Comparison of ENCODE assay signal across 16 cellular contexts in the genomic region with DNA sequence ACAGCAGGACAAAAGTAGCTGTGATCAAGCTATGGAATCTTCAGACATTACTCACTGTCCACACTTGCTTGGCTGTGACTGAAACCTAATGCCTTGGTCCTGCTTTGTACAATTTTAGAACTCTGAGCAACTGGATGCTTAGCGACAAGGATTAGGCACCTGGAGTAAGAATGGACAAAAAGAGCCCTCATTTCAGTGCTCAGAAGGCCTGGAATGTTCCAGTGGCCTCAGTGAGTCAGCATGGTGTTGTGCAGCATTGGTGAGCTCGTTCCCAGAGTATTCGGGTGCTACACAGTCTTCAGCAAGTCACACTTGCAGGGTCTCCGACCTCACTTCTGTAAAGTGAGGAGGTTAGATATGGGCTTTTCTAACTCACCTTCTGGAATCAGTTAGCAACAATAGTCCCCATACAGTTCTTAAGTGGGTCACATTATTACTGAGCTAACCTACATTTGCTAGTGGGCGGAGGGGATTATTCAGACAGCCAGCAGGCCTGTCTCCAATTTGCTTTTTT.
A peak's percentile ranks its signal among the peaks of the same experiment; 100 is the strongest.
DNase-seq lines count a peak whose midpoint lies in the region; ATAC-seq and TF ChIP-seq lines count a peak whose summit lies in the region.
"Had no signal": no experiment of that assay in that cellular context is flagged by ENCODE, and none has a peak within 500 bp of the region (broad histone marks: within the 10 kb centered on the region; RNA-seq: fewer than 3 reads in every experiment).

No MANE protein-coding gene starts in this region.

- no peak overlapping the region for H2BK5ac ChIP-seq in trophoblast cell (ENCODE audit: low read depth, low read length, poor library complexity)

- no CpG with 5 or more reads among the region's 5 CpGs for WGBS in trophoblast cell (ENCODE audit: extremely low coverage, insufficient coverage, insufficient read length)

- H3K9ac ChIP-seq in trophoblast cell (ENCODE audit: low read length) = no peak overlapping the region

- no peak overlapping the region for H3K4me2 ChIP-seq in trophoblast cell (ENCODE audit: low read length)

- H4K8ac ChIP-seq in trophoblast cell (ENCODE audit: low read depth, low read length) = no peak overlapping the region

- H3K9me3 ChIP-seq in trophoblast cell (ENCODE audit: insufficient read depth, low read depth, low read length) = no peaks in the 10 kb centered on the region
- H3K9me3 ChIP-seq: prostate gland had no signal

- peak overlapping the region; percentile 5 for H3K27ac ChIP-seq in trophoblast cell (ENCODE audit: low read depth, low read length)
- H3K27ac ChIP-seq: prostate gland had no signal

- peaks cover 3% of the 10 kb centered on the region in 2 experiments for H3K4me1 ChIP-seq in trophoblast cell (ENCODE audit: control insufficient read depth in 1 of 2, insufficient read depth in 2 of 2, low read length in 2 of 2)
- H3K4me1 ChIP-seq: prostate gland had no signal

- H2AFZ ChIP-seq in trophoblast cell (ENCODE audit: insufficient read depth, low read length, poor library complexity) = no peak overlapping the region

- peaks cover 28% of the 10 kb centered on the region for H3K4me1 Mint-ChIP-seq in WTC11

- no peaks in the 10 kb centered on the region for H3K36me3 ChIP-seq in trophoblast cell (ENCODE audit: control insufficient read depth in 1 of 2, insufficient read depth in 2 of 2, low read length in 2 of 2)
- H3K36me3 ChIP-seq: prostate gland had no signal

- no peak overlapping the region for H3K4ac ChIP-seq in trophoblast cell (ENCODE audit: low read depth, low read length)

- H2AK5ac ChIP-seq in trophoblast cell (ENCODE audit: low read length) = no peak overlapping the region

- H3K14ac ChIP-seq in trophoblast cell (ENCODE audit: low read length) = no peak overlapping the region

- no peak overlapping the region for H3K27ac Mint-ChIP-seq in WTC11
- H3K27ac Mint-ChIP-seq: activated CD8-positive, alpha-beta T cell treated with anti-CD3 and anti-CD28 coated beads for 36 hours; activated naive CD8-positive, alpha-beta T cell; dendritic cell treated with granulocyte-macrophage colony-stimulating factor and Interleukin-4, amounts not matched to agents 40 ng/mL and 50 ng/mL, for 4 days had no signal

- no peaks in the 10 kb centered on the region for H3K27me3 ChIP-seq in trophoblast cell (ENCODE audit: insufficient read depth, low read length)

- no peak for TF ChIP-seq CTCF in WTC11 (IDR thresholded peaks at IDR 0.05)

- no peak overlapping the region for H3K4me3 ChIP-seq in trophoblast cell (ENCODE audit: low read depth, low read length)
- H3K4me3 ChIP-seq: lung, prostate gland had no signal

- peaks cover 8% of the 10 kb centered on the region; the same call in 1 of the 2 replicates for H3K27me3 Mint-ChIP-seq in WTC11 (ENCODE audit: low read depth)
- H3K27me3 Mint-ChIP-seq: activated CD8-positive, alpha-beta T cell treated with anti-CD3 and anti-CD28 coated beads for 36 hours; activated naive CD8-positive, alpha-beta T cell; dendritic cell treated with granulocyte-macrophage colony-stimulating factor and Interleukin-4, amounts not matched to agents 40 ng/mL and 50 ng/mL, for 4 days; IgD-negative memory B cell had no signal

- no peak overlapping the region for H4K91ac ChIP-seq in trophoblast cell (ENCODE audit: low read depth, low read length)

- H2BK12ac ChIP-seq in trophoblast cell (ENCODE audit: low read length) = no peak overlapping the region

- DNase-seq in HCEC 1CT (peak; percentile 47), WTC11 (ENCODE audit: low spot score) (no peak), fibroblast of peridontal ligament (ENCODE audit: extremely low read depth) (peak; percentile 58), trophoblast cell (peak; percentile 44 to 58), NCI-H446 (lab: John Stamatoyannopoulos, UW) (no peak), DMS79 (lab: John Stamatoyannopoulos, UW) (no peak)
- DNase-seq in stimulated activated CD4-positive, alpha-beta T cell treated with anti-CD3 and anti-CD28 coated beads, Interleukin-4, amount 100 ng/mL, for 24 hours = no peak
- DNase-seq: activated CD8-positive, alpha-beta T cell treated with anti-CD3 and anti-CD28 coated beads for 36 hours; NCI-H2107; T-helper 2 cell had no signal

- POLR2A ChIA-PET in WTC11 (lab: Charles Lee) = no interaction called here

- peaks cover 28% of the 10 kb centered on the region for H3K9me3 Mint-ChIP-seq in WTC11

- no peak overlapping the region for H2BK120ac ChIP-seq in trophoblast cell (ENCODE audit: insufficient read depth, low read length, poor library complexity)

- H3K23ac ChIP-seq in trophoblast cell (ENCODE audit: low read length) = no peak overlapping the region

- no peaks in the 10 kb centered on the region for H3K79me2 ChIP-seq in trophoblast cell (ENCODE audit: control insufficient read depth, insufficient read depth, low read length, poor library complexity)

- no peak overlapping the region for H4K12ac ChIP-seq in trophoblast cell (ENCODE audit: low read depth, low read length)

- H3K4me3 Mint-ChIP-seq in WTC11 = no peak overlapping the region
- H3K4me3 Mint-ChIP-seq: activated CD8-positive, alpha-beta T cell treated with anti-CD3 and anti-CD28 coated beads for 36 hours; activated naive CD8-positive, alpha-beta T cell; dendritic cell treated with granulocyte-macrophage colony-stimulating factor and Interleukin-4, amounts not matched to agents 40 ng/mL and 50 ng/mL, for 4 days had no signal

- CTCF ChIA-PET in WTC11 (lab: Charles Lee) = no interaction called here

- H3K79me1 ChIP-seq in trophoblast cell (ENCODE audit: low read length) = no peaks in the 10 kb centered on the region

- ATAC-seq in WTC11 (peak; percentile 32; the same call in 1 of the 2 replicates), HG03521 (IDR thresholded peaks at IDR 0.05; ENCODE audit: unreplicated experiment) (no peak)
- ATAC-seq: activated CD8-positive, alpha-beta T cell treated with anti-CD3 and anti-CD28 coated beads for 36 hours had no signal

- H3K36me3 Mint-ChIP-seq in WTC11 = peaks cover 24% of the 10 kb centered on the region

- H3K18ac ChIP-seq in trophoblast cell (ENCODE audit: low read length) = no peak overlapping the region

TF ChIP-seq in WTC11, 78 proteins besides CTCF, POLR2A, EP300 and RAD21 (continues in another document):
- TF ChIP-seq, protein P1, sequence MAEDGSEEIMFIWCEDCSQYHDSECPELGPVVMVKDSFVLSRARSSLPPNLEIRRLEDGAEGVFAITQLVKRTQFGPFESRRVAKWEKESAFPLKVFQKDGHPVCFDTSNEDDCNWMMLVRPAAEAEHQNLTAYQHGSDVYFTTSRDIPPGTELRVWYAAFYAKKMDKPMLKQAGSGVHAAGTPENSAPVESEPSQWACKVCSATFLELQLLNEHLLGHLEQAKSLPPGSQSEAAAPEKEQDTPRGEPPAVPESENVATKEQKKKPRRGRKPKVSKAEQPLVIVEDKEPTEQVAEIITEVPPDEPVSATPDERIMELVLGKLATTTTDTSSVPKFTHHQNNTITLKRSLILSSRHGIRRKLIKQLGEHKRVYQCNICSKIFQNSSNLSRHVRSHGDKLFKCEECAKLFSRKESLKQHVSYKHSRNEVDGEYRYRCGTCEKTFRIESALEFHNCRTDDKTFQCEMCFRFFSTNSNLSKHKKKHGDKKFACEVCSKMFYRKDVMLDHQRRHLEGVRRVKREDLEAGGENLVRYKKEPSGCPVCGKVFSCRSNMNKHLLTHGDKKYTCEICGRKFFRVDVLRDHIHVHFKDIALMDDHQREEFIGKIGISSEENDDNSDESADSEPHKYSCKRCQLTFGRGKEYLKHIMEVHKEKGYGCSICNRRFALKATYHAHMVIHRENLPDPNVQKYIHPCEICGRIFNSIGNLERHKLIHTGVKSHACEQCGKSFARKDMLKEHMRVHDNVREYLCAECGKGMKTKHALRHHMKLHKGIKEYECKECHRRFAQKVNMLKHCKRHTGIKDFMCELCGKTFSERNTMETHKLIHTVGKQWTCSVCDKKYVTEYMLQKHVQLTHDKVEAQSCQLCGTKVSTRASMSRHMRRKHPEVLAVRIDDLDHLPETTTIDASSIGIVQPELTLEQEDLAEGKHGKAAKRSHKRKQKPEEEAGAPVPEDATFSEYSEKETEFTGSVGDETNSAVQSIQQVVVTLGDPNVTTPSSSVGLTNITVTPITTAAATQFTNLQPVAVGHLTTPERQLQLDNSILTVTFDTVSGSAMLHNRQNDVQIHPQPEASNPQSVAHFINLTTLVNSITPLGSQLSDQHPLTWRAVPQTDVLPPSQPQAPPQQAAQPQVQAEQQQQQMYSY (CRISPR knock-in tag; IDR thresholded peaks at IDR 0.05) = no peak
- TF ChIP-seq, protein P2, sequence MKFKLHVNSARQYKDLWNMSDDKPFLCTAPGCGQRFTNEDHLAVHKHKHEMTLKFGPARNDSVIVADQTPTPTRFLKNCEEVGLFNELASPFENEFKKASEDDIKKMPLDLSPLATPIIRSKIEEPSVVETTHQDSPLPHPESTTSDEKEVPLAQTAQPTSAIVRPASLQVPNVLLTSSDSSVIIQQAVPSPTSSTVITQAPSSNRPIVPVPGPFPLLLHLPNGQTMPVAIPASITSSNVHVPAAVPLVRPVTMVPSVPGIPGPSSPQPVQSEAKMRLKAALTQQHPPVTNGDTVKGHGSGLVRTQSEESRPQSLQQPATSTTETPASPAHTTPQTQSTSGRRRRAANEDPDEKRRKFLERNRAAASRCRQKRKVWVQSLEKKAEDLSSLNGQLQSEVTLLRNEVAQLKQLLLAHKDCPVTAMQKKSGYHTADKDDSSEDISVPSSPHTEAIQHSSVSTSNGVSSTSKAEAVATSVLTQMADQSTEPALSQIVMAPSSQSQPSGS (CRISPR knock-in tag; IDR thresholded peaks at IDR 0.05; ENCODE audit: borderline replicate concordance, low read depth) = no peak
- TF ChIP-seq ZNF121 (CRISPR knock-in tag; IDR thresholded peaks at IDR 0.05) (no peak), ZNF416 (CRISPR knock-in tag; IDR thresholded peaks at IDR 0.05) (no peak), ELF4 (CRISPR knock-in tag; IDR thresholded peaks at IDR 0.05; ENCODE audit: low read depth) (no peak), NR3C1 (CRISPR knock-in tag; conservative IDR thresholded peaks at IDR 0.05; ENCODE audit: low read depth) (no peak), ZNF396 (CRISPR knock-in tag; IDR thresholded peaks at IDR 0.05; ENCODE audit: borderline replicate concordance) (no peak)
- TF ChIP-seq, protein P3, sequence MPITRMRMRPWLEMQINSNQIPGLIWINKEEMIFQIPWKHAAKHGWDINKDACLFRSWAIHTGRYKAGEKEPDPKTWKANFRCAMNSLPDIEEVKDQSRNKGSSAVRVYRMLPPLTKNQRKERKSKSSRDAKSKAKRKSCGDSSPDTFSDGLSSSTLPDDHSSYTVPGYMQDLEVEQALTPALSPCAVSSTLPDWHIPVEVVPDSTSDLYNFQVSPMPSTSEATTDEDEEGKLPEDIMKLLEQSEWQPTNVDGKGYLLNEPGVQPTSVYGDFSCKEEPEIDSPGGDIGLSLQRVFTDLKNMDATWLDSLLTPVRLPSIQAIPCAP (CRISPR knock-in tag; IDR thresholded peaks at IDR 0.05) = no peak
- TF ChIP-seq, protein P4, sequence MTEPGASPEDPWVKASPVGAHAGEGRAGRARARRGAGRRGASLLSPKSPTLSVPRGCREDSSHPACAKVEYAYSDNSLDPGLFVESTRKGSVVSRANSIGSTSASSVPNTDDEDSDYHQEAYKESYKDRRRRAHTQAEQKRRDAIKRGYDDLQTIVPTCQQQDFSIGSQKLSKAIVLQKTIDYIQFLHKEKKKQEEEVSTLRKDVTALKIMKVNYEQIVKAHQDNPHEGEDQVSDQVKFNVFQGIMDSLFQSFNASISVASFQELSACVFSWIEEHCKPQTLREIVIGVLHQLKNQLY (CRISPR knock-in tag; IDR thresholded peaks at IDR 0.05) = no peak

Comparison
In these comparisons a context has a peak if more than half of its experiments do, and no peak if none do; other contexts are left out.
1. DNase-seq: peak in HCEC 1CT (single experiment), fibroblast of peridontal ligament (single experiment) and trophoblast cell (2 of 2); none in WTC11 (single experiment), NCI-H446 (0 of 2), DMS79 (single experiment) and stimulated activated CD4-positive, alpha-beta T cell treated with anti-CD3 and anti-CD28 coated beads, Interleukin-4, amount 100 ng/mL, for 24 hours (single experiment).